Comparison of ENCODE assay signal across 1 cellular context in genomic region chr5:148224131-148224742, GRCh38.
TF ChIP-seq lines count a peak whose summit lies in the region.

No MANE protein-coding gene starts in this region.

TF ChIP-seq in SK-N-SH treated with all-trans-retinoic acid at 6 μM for 48 hours, 23 proteins besides CTCF, POLR2A, EP300 and RAD21:
- TF ChIP-seq ZC3H10 (CRISPR knock-in tag; IDR thresholded peaks at IDR 0.05) (no peak), ESRRG (CRISPR knock-in tag; IDR thresholded peaks at IDR 0.05) (no peak), TCF4 (CRISPR knock-in tag; IDR thresholded peaks at IDR 0.05; ENCODE audit: borderline replicate concordance) (no peak), PATZ1 (CRISPR knock-in tag; IDR thresholded peaks at IDR 0.05; ENCODE audit: borderline replicate concordance) (no peak), ZNF8 (CRISPR knock-in tag; IDR thresholded peaks at IDR 0.05) (no peak), OSR1 (CRISPR knock-in tag; IDR thresholded peaks at IDR 0.05) (no peak), BACH2 (CRISPR knock-in tag; IDR thresholded peaks at IDR 0.05; ENCODE audit: borderline replicate concordance) (no peak), RARB (CRISPR knock-in tag; IDR thresholded peaks at IDR 0.05) (no peak), TSHZ2 (CRISPR knock-in tag; IDR thresholded peaks at IDR 0.05) (no peak), ARNTL (CRISPR knock-in tag; IDR thresholded peaks at IDR 0.05; ENCODE audit: borderline replicate concordance, low read depth) (no peak), GLIS3 (CRISPR knock-in tag; IDR thresholded peaks at IDR 0.05) (no peak), CSRNP3 (CRISPR knock-in tag; IDR thresholded peaks at IDR 0.05) (no peak), SNAI2 (CRISPR knock-in tag; IDR thresholded peaks at IDR 0.05) (no peak), ZFP30 (CRISPR knock-in tag; IDR thresholded peaks at IDR 0.05) (no peak), CREB5 (CRISPR knock-in tag; IDR thresholded peaks at IDR 0.05; ENCODE audit: low read depth) (no peak)
